ENCODE assay signal across 24 cellular contexts in the genomic region with DNA sequence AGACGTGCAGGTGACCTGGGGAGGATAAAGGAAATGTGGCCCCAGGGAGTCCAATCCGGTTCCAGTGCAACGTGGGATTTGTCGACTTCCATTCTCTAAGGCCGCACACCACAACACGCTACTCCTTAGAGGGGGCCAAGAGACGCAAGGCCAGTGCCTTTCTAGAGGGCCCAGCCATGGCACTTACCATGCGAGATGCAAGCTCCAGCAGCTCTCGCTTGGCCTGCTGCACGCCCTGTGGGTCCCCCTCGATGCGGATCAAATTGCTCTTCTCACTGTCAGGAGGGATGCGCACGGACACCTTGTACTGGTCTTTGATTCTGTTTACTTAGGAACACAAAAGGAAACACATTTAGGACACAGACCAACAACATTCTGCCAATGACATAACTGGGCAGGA.
"Had no signal": no experiment of that assay in that cellular context is flagged by ENCODE, and none has a peak within 500 bp of the region (broad histone marks: within the 10 kb centered on the region; RNA-seq: fewer than 3 reads in every experiment).

No MANE protein-coding gene starts in this region.

- H3K27ac Mint-ChIP-seq: nephron; stimulated activated naive CD8-positive, alpha-beta T cell treated with anti-CD3 and anti-CD28 coated beads, Interleukin-15, amount 100 ng/mL, for 72 hours had no signal

- H3K27me3 Mint-ChIP-seq: naive B cell; stimulated activated naive CD8-positive, alpha-beta T cell treated with anti-CD3 and anti-CD28 coated beads, Interleukin-15, amount 100 ng/mL, for 72 hours had no signal

- H3K4me1 Mint-ChIP-seq: immature natural killer cell; naive B cell; nephron; stimulated activated naive CD8-positive, alpha-beta T cell treated with anti-CD3 and anti-CD28 coated beads, Interleukin-15, amount 100 ng/mL, for 72 hours had no signal

- H3K36me3 ChIP-seq: ovary had no signal

- ATAC-seq: left colon; stimulated activated naive CD8-positive, alpha-beta T cell treated with anti-CD3 and anti-CD28 coated beads, Interleukin-15, amount 100 ng/mL, for 72 hours had no signal

- H3K27me3 ChIP-seq: dorsolateral prefrontal cortex, ovary, right lobe of liver, suprapubic skin had no signal

- H3K4me1 ChIP-seq: lower lobe of right lung, suprapubic skin had no signal

- H3K9me3 ChIP-seq: lower lobe of right lung, ovary, right lobe of liver, suprapubic skin had no signal

- H3K4me2 ChIP-seq: smooth muscle cell had no signal

- H3K4me3 Mint-ChIP-seq: immature natural killer cell; naive B cell; nephron; stimulated activated naive CD8-positive, alpha-beta T cell treated with anti-CD3 and anti-CD28 coated beads, Interleukin-15, amount 100 ng/mL, for 72 hours had no signal

- H3K9me3 Mint-ChIP-seq: immature natural killer cell; naive B cell; nephron; stimulated activated naive CD8-positive, alpha-beta T cell treated with anti-CD3 and anti-CD28 coated beads, Interleukin-15, amount 100 ng/mL, for 72 hours had no signal

- H3K27ac ChIP-seq: lower lobe of right lung, ovary, right lobe of liver, suprapubic skin had no signal

- FAIRE-seq: colon, frontal cortex had no signal

- DNase-seq: dorsolateral prefrontal cortex; effector CD4-positive, alpha-beta T cell; immature natural killer cell; islet precursor cell; kidney glomerular epithelial cell; left colon; left ventricle myocardium superior; lower lobe of right lung; naive B cell; occipital lobe; ovary; right lobe of liver; stimulated activated CD4-positive, alpha-beta T cell treated with anti-CD3 and anti-CD28 coated beads, Interleukin-12 subunit alpha, Interleukin-12 subunit beta, amount 100 ng/mL, for 4 hours; stimulated activated CD4-positive, alpha-beta T cell treated with anti-CD3 and anti-CD28 coated beads, Interleukin-1b, Interleukin-23, amount 100 ng/mL, for 48 hours; stimulated activated CD4-positive, alpha-beta T cell treated with anti-CD3 and anti-CD28 coated beads, Interleukin-4, amount 100 ng/mL, for 1 hour; stimulated activated CD8-positive, alpha-beta memory T cell treated with anti-CD3 and anti-CD28 coated beads, Interleukin-4, amount 100 ng/mL, for 48 hours; stimulated activated naive CD4-positive, alpha-beta T cell; stimulated activated naive CD8-positive, alpha-beta T cell treated with anti-CD3 and anti-CD28 coated beads, Interleukin-15, amount 100 ng/mL, for 72 hours; trophoblast cell had no signal

- H3K4me3 ChIP-seq: dorsolateral prefrontal cortex, lower lobe of right lung, ovary, right lobe of liver, smooth muscle cell, suprapubic skin had no signal
